In genomic region chr7:98970805-98971204, GRCh38 we compare ENCODE assay signal across 28 cellular contexts.
A peak's percentile ranks its signal among the peaks of the same experiment; 100 is the strongest.
DNase-seq lines count a peak whose midpoint lies in the region; ATAC-seq, FAIRE-seq and TF ChIP-seq lines count a peak whose summit lies in the region.
"Had no signal": no experiment of that assay in that cellular context is flagged by ENCODE, and none has a peak within 500 bp of the region (broad histone marks: within the 10 kb centered on the region; RNA-seq: fewer than 3 reads in every experiment).

No MANE protein-coding gene starts in this region.

- intact Hi-C loops in activated CD8-positive, alpha-beta T cell treated with anti-CD3 and anti-CD28 coated beads for 36 hours (cut with micrococcal nuclease): no loop called here
- intact Hi-C loops in upper lobe of right lung (cut with DNase I): loop anchor here (10.0 kb wide), 1 partner anchor 66 kb away; no protein-coding TSS in a partner anchor

- no peak overlapping the region for H2AFZ ChIP-seq in osteoblast (ENCODE audit: low read length)

- H3K9me3 ChIP-seq in osteoblast (ENCODE audit: low read depth, low read length) (no peaks in the 10 kb centered on the region), upper lobe of right lung (no peaks in the 10 kb centered on the region)
- H3K9me3 ChIP-seq: A549; BLaER1 treated with 17β-estradiol and CSF1 and Interleukin-3, amounts not matched to agents 10 nM and 100 nM; Caco-2 had no signal

- no peak overlapping the region for H3K4me3 Mint-ChIP-seq in activated CD8-positive, alpha-beta T cell treated with anti-CD3 and anti-CD28 coated beads, Interleukin-2, amount 10 ng/mL, durations not matched to agents 7 days and 5 days
- H3K4me3 Mint-ChIP-seq in activated CD8-positive, alpha-beta T cell treated with anti-CD3 and anti-CD28 coated beads for 36 hours: no peak overlapping the region
- no peak overlapping the region for H3K4me3 Mint-ChIP-seq in activated naive CD8-positive, alpha-beta T cell
- no peak overlapping the region for H3K4me3 Mint-ChIP-seq in activated naive CD8-positive, alpha-beta T cell treated with anti-CD3 and anti-CD28 coated beads for 36 hours
- H3K4me3 Mint-ChIP-seq: B cell; CD4-positive, alpha-beta T cell; CD8-positive, alpha-beta T cell had no signal

- H3K27me3 Mint-ChIP-seq in activated CD8-positive, alpha-beta T cell treated with anti-CD3 and anti-CD28 coated beads, Interleukin-2, amount 10 ng/mL, durations not matched to agents 7 days and 5 days (ENCODE audit: low read depth): no peaks in the 10 kb centered on the region
- H3K27me3 Mint-ChIP-seq in activated CD8-positive, alpha-beta T cell treated with anti-CD3 and anti-CD28 coated beads for 36 hours: no peaks in the 10 kb centered on the region
- H3K27me3 Mint-ChIP-seq in activated naive CD8-positive, alpha-beta T cell: no peaks in the 10 kb centered on the region
- H3K27me3 Mint-ChIP-seq in activated naive CD8-positive, alpha-beta T cell treated with anti-CD3 and anti-CD28 coated beads for 36 hours: no peaks in the 10 kb centered on the region
- H3K27me3 Mint-ChIP-seq: B cell; CD4-positive, alpha-beta T cell had no signal

- H3K4me1 ChIP-seq in osteoblast (ENCODE audit: insufficient read depth, low read length) (no peaks in the 10 kb centered on the region), upper lobe of right lung (no peaks in the 10 kb centered on the region)
- H3K4me1 ChIP-seq: A549; BLaER1 treated with 17β-estradiol and CSF1 and Interleukin-3, amounts not matched to agents 10 nM and 100 nM; Caco-2 had no signal

- H3K36me3 ChIP-seq in osteoblast (ENCODE audit: insufficient read depth, low read length) (peaks cover 81% of the 10 kb centered on the region), upper lobe of right lung (peaks cover 100% of the 10 kb centered on the region)

- H3K27me3 ChIP-seq in osteoblast (ENCODE audit: insufficient read depth, low read length) (no peaks in the 10 kb centered on the region), upper lobe of right lung (no peaks in the 10 kb centered on the region)
- H3K27me3 ChIP-seq: BLaER1 treated with 17β-estradiol and CSF1 and Interleukin-3, amounts not matched to agents 10 nM and 100 nM had no signal

- H3K27ac Mint-ChIP-seq in activated CD8-positive, alpha-beta T cell treated with anti-CD3 and anti-CD28 coated beads, Interleukin-2, amount 10 ng/mL, durations not matched to agents 7 days and 5 days: peak overlapping the region; percentile 9
- H3K27ac Mint-ChIP-seq in activated CD8-positive, alpha-beta T cell treated with anti-CD3 and anti-CD28 coated beads for 36 hours: no peak overlapping the region
- peak overlapping the region; percentile 34 for H3K27ac Mint-ChIP-seq in activated naive CD8-positive, alpha-beta T cell
- no peak overlapping the region for H3K27ac Mint-ChIP-seq in activated naive CD8-positive, alpha-beta T cell treated with anti-CD3 and anti-CD28 coated beads for 36 hours
- H3K27ac Mint-ChIP-seq: B cell; CD4-positive, alpha-beta T cell; CD8-positive, alpha-beta T cell had no signal

- no peaks in the 10 kb centered on the region for H3K9me3 Mint-ChIP-seq in activated CD8-positive, alpha-beta T cell treated with anti-CD3 and anti-CD28 coated beads, Interleukin-2, amount 10 ng/mL, durations not matched to agents 7 days and 5 days (ENCODE audit: insufficient read depth)
- H3K9me3 Mint-ChIP-seq in activated CD8-positive, alpha-beta T cell treated with anti-CD3 and anti-CD28 coated beads for 36 hours: no peaks in the 10 kb centered on the region
- no peaks in the 10 kb centered on the region for H3K9me3 Mint-ChIP-seq in activated naive CD8-positive, alpha-beta T cell (ENCODE audit: low read depth)
- H3K9me3 Mint-ChIP-seq in activated naive CD8-positive, alpha-beta T cell treated with anti-CD3 and anti-CD28 coated beads for 36 hours: no peaks in the 10 kb centered on the region
- H3K9me3 Mint-ChIP-seq: CD4-positive, alpha-beta T cell; CD8-positive, alpha-beta T cell had no signal

- peaks cover 72% of the 10 kb centered on the region for H3K36me3 Mint-ChIP-seq in activated CD8-positive, alpha-beta T cell treated with anti-CD3 and anti-CD28 coated beads, Interleukin-2, amount 10 ng/mL, durations not matched to agents 7 days and 5 days (ENCODE audit: low read depth)
- peaks cover 73% of the 10 kb centered on the region for H3K36me3 Mint-ChIP-seq in activated CD8-positive, alpha-beta T cell treated with anti-CD3 and anti-CD28 coated beads for 36 hours (ENCODE audit: low read depth)
- peaks cover 8% of the 10 kb centered on the region for H3K36me3 Mint-ChIP-seq in activated naive CD8-positive, alpha-beta T cell
- H3K36me3 Mint-ChIP-seq in activated naive CD8-positive, alpha-beta T cell treated with anti-CD3 and anti-CD28 coated beads for 36 hours: peaks cover 14% of the 10 kb centered on the region

- ATAC-seq in activated CD8-positive, alpha-beta T cell treated with anti-CD3 and anti-CD28 coated beads, Interleukin-2, amount 10 ng/mL, durations not matched to agents 7 days and 5 days: no peak
- ATAC-seq in activated CD8-positive, alpha-beta T cell treated with anti-CD3 and anti-CD28 coated beads for 36 hours: no peak
- ATAC-seq in upper lobe of right lung: no peak
- ATAC-seq: A549; CD8-positive, alpha-beta T cell; GM12878 had no signal

- H3K4me1 Mint-ChIP-seq in activated CD8-positive, alpha-beta T cell treated with anti-CD3 and anti-CD28 coated beads, Interleukin-2, amount 10 ng/mL, durations not matched to agents 7 days and 5 days (ENCODE audit: low read depth): no peaks in the 10 kb centered on the region
- no peaks in the 10 kb centered on the region for H3K4me1 Mint-ChIP-seq in activated CD8-positive, alpha-beta T cell treated with anti-CD3 and anti-CD28 coated beads for 36 hours (ENCODE audit: low read depth)
- H3K4me1 Mint-ChIP-seq in activated naive CD8-positive, alpha-beta T cell (ENCODE audit: low read depth): peaks cover 1% of the 10 kb centered on the region
- H3K4me1 Mint-ChIP-seq in activated naive CD8-positive, alpha-beta T cell treated with anti-CD3 and anti-CD28 coated beads for 36 hours: no peaks in the 10 kb centered on the region
- H3K4me1 Mint-ChIP-seq: B cell had no signal

- POLR2A ChIA-PET in activated CD8-positive, alpha-beta T cell treated with anti-CD3 and anti-CD28 coated beads, Interleukin-2, amount 10 ng/mL, durations not matched to agents 7 days and 5 days (lab: Charles Lee): no interaction called here
- POLR2A ChIA-PET in activated CD8-positive, alpha-beta T cell treated with anti-CD3 and anti-CD28 coated beads for 36 hours (lab: Charles Lee): interaction anchor here (0.9 kb wide), 1 partner anchor 136 kb away, joined by 3 read pairs; no protein-coding TSS in a partner anchor

- CTCF ChIA-PET in activated CD8-positive, alpha-beta T cell treated with anti-CD3 and anti-CD28 coated beads, Interleukin-2, amount 10 ng/mL, durations not matched to agents 7 days and 5 days (lab: Charles Lee): no interaction called here
- CTCF ChIA-PET in activated CD8-positive, alpha-beta T cell treated with anti-CD3 and anti-CD28 coated beads for 36 hours (lab: Charles Lee): no interaction called here

- no peak overlapping the region for H3K4me2 ChIP-seq in osteoblast (ENCODE audit: insufficient read depth, low read length)
- H3K4me2 ChIP-seq: A549; BLaER1 treated with 17β-estradiol and CSF1 and Interleukin-3, amounts not matched to agents 10 nM and 100 nM had no signal

- H3K27ac ChIP-seq in osteoblast (ENCODE audit: low read depth, low read length) (no peak overlapping the region), upper lobe of right lung (no peak overlapping the region)
- H3K27ac ChIP-seq: 22Rv1; A549; BLaER1 treated with 17β-estradiol and CSF1 and Interleukin-3, amounts not matched to agents 10 nM and 100 nM; C4-2B had no signal

- no peak for TF ChIP-seq POLR2A in H54 (IDR thresholded peaks at IDR 0.05; ENCODE audit: low read depth, low read length)

- FAIRE-seq in H54 (lab: Jason Lieb, UNC): no peak
- FAIRE-seq: A549, D721Med, GM12878, GM12892, GM19239 had no signal

- DNase-seq in activated CD8-positive, alpha-beta T cell treated with anti-CD3 and anti-CD28 coated beads, Interleukin-2, amount 10 ng/mL, durations not matched to agents 7 days and 5 days: no peak
- DNase-seq in activated CD8-positive, alpha-beta T cell treated with anti-CD3 and anti-CD28 coated beads for 36 hours: no peak
- no peak for DNase-seq in activated naive CD8-positive, alpha-beta T cell treated with anti-CD3 and anti-CD28 coated beads for 36 hours
- DNase-seq in osteoblast (ENCODE audit: insufficient read length, low spot score, missing footprints): peak; percentile 45
- peak; percentile 46 for DNase-seq in upper lobe of right lung
- no peak for DNase-seq in H54 (ENCODE audit: insufficient read length, low spot score)
- DNase-seq in NCI-H1105 treated with DMSO at 0.1 percent for 48 hours (lab: John Stamatoyannopoulos, UW): no peak
- DNase-seq: AML-193; Caco-2; Calu3; CD4-positive, alpha-beta T cell; CD8-positive, alpha-beta T cell; DMS153; DMS53; DMS79; DND-41; EL; GDM1 had no signal

- no peaks in the 10 kb centered on the region for H4K20me1 ChIP-seq in osteoblast (ENCODE audit: insufficient read depth, low read length)

- no peak for TF ChIP-seq CTCF in activated CD8-positive, alpha-beta T cell treated with anti-CD3 and anti-CD28 coated beads for 36 hours (IDR thresholded peaks at IDR 0.05)
- TF ChIP-seq CTCF in osteoblast (IDR thresholded peaks at IDR 0.05; ENCODE audit: extremely low read depth, low read depth, low read length) (no peak), upper lobe of right lung (IDR thresholded peaks at IDR 0.05) (no peak)

- H3K79me2 ChIP-seq in osteoblast (ENCODE audit: insufficient read depth, low read length): no peaks in the 10 kb centered on the region

- H3K4me3 ChIP-seq in osteoblast (ENCODE audit: insufficient read depth, low read length) (no peak overlapping the region), upper lobe of right lung (no peak overlapping the region)
- H3K4me3 ChIP-seq: A549; BLaER1 treated with 17β-estradiol and CSF1 and Interleukin-3, amounts not matched to agents 10 nM and 100 nM; GM12878 had no signal

Comparison
In these comparisons a context has a peak if more than half of its experiments do, and no peak if none do; other contexts are left out.
1. H3K27ac Mint-ChIP-seq: peak in activated CD8-positive, alpha-beta T cell treated with anti-CD3 and anti-CD28 coated beads, Interleukin-2, amount 10 ng/mL, durations not matched to agents 7 days and 5 days (single experiment) and activated naive CD8-positive, alpha-beta T cell (single experiment); none in activated CD8-positive, alpha-beta T cell treated with anti-CD3 and anti-CD28 coated beads for 36 hours (single experiment) and activated naive CD8-positive, alpha-beta T cell treated with anti-CD3 and anti-CD28 coated beads for 36 hours (single experiment).
2. DNase-seq: peak in osteoblast (single experiment) and upper lobe of right lung (single experiment); none in activated CD8-positive, alpha-beta T cell treated with anti-CD3 and anti-CD28 coated beads, Interleukin-2, amount 10 ng/mL, durations not matched to agents 7 days and 5 days (single experiment), activated CD8-positive, alpha-beta T cell treated with anti-CD3 and anti-CD28 coated beads for 36 hours (single experiment), activated naive CD8-positive, alpha-beta T cell treated with anti-CD3 and anti-CD28 coated beads for 36 hours (single experiment), H54 (single experiment) and NCI-H1105 treated with DMSO at 0.1 percent for 48 hours (single experiment).